In the genomic region with DNA sequence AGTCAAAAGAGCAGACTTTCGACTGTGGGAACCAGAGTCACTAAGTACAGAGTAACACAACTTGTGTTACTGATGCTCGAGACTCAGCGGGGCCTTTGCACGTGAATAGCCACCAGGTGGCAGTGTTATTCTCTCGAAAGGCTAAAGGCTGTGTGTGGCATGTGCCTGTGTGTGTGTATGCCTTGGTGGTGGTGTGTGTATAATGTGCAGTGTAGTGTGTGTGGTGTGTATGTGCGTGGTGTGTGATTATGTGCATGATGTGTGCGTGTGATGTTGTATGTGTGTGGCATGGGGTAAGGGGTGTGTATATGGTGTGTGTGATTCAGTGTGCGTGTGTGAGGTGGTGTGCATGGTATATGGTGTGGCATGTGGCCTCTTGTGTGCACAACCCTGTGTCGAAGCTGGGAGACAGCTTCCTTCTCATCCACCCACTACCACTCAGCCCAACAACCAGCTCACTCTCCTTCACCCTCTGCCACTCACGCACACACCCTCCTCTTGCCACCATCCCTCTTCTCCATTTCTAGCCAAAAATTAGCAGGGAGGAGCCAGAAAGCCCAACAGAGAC, we compare ENCODE assay signal across 8 cellular contexts.
A peak's percentile ranks its signal among the peaks of the same experiment; 100 is the strongest.
DNase-seq lines count a peak whose midpoint lies in the region; ATAC-seq and TF ChIP-seq lines count a peak whose summit lies in the region.

No MANE protein-coding gene starts in this region.

- H3K9me3 ChIP-seq in Caco-2 (no peaks in the 10 kb centered on the region), SK-N-MC (ENCODE audit: low read depth, low read length) (no peaks in the 10 kb centered on the region), uterus (no peaks in the 10 kb centered on the region)

- H3K27me3 ChIP-seq in Caco-2 (replicated peaks; ENCODE audit: control insufficient read depth, insufficient read depth, low read length) (no peaks in the 10 kb centered on the region), uterus (no peaks in the 10 kb centered on the region)

- ATAC-seq in GM21717 (IDR thresholded peaks at IDR 0.05; ENCODE audit: unreplicated experiment), result peak; percentile 79

- H3K27ac ChIP-seq in SK-N-MC (peak overlapping the region; percentile 82), uterus (peak overlapping the region in 1 of 2 donors; percentile 52)

- H3K4me1 ChIP-seq in Caco-2, result peaks cover 9% of the 10 kb centered on the region
- H3K4me1 ChIP-seq in uterus, result no peaks in the 10 kb centered on the region

- no peak overlapping the region for H3K4me3 Mint-ChIP-seq in Caco-2 (ENCODE audit: unreplicated experiment)

- H3K4me1 Mint-ChIP-seq in Caco-2 (ENCODE audit: low read depth, unreplicated experiment), result peaks cover 16% of the 10 kb centered on the region

- no peak for TF ChIP-seq POLR2A in uterus (IDR thresholded peaks at IDR 0.05)

- peaks cover 10% of the 10 kb centered on the region for H3K36me3 Mint-ChIP-seq in Caco-2 (ENCODE audit: insufficient read depth, unreplicated experiment)

- H3K9ac ChIP-seq in SK-N-MC (ENCODE audit: insufficient read length), result peak overlapping the region; percentile 14

- DNase-seq in Caco-2 (peak; percentile 55 to 67), NAMALWA (ENCODE audit: low spot score) (peak; percentile 95), SK-N-MC (ENCODE audit: low read depth, low spot score) (peak; percentile 90), glomerular visceral epithelial cell (ENCODE audit: extremely low spot score) (peak; percentile 76), pons (ENCODE audit: low spot score) (peak; percentile 92), uterus (peak; percentile 79 to 84)
- peak; percentile 73 for DNase-seq in activated naive CD4-positive, alpha-beta T cell treated with Interleukin-2 at 50 U/mL for 16 hours

- H3K4me3 ChIP-seq in Caco-2 (ENCODE audit: low read depth, low read length) (no peak overlapping the region), SK-N-MC (no peak overlapping the region), uterus (no peak overlapping the region)

- no peaks in the 10 kb centered on the region for H3K9me3 Mint-ChIP-seq in Caco-2 (ENCODE audit: unreplicated experiment)

- no peak overlapping the region for H3K27ac Mint-ChIP-seq in Caco-2 (ENCODE audit: unreplicated experiment)

- CTCF ChIA-PET in Caco-2 (lab: Charles Lee), result interaction anchor here (0.9 kb wide), 1 partner anchor 289 kb away, joined by 3 read pairs; no protein-coding TSS in a partner anchor

- H3K36me3 ChIP-seq in Caco-2 (ENCODE audit: control insufficient read depth, insufficient read depth, low read length) (no peaks in the 10 kb centered on the region), SK-N-MC (ENCODE audit: insufficient read depth, low read length) (no peaks in the 10 kb centered on the region; the same call in 1 of the 2 replicates), uterus (no peaks in the 10 kb centered on the region)

- H3K27me3 Mint-ChIP-seq in Caco-2 (ENCODE audit: insufficient read depth, unreplicated experiment), result no peaks in the 10 kb centered on the region

- TF ChIP-seq CTCF in Caco-2 (IDR thresholded peaks at IDR 0.05; ENCODE audit: insufficient read depth in 1 of 2, low read depth in 1 of 2, low read length in 1 of 2, severe bottlenecking in 1 of 2, unreplicated experiment in 1 of 2) (peak; percentile 58 to 60), uterus (IDR thresholded peaks at IDR 0.05) (peak; percentile 90 to 96 (median 92))

- POLR2A ChIA-PET in Caco-2 (lab: Charles Lee), result no interaction called here

- BruUV-seq in Caco-2 (replicated peaks; lab: Mats Ljungman, UMichigan), result no TSS peak

- intact Hi-C loops in Caco-2 (cut with micrococcal nuclease; ENCODE audit: unreplicated experiment) (loop anchor here (1.0 kb wide), 1 partner anchor 289 kb away; no protein-coding TSS in a partner anchor), uterus (cut with DNase I; ENCODE audit: low total_unique reads) (loop anchor here (5.0 kb wide), 2 partner anchors 276 to 291 kb away; no protein-coding TSS in a partner anchor)
